1 cellular context compared by ENCODE assay signal in the genomic region with DNA sequence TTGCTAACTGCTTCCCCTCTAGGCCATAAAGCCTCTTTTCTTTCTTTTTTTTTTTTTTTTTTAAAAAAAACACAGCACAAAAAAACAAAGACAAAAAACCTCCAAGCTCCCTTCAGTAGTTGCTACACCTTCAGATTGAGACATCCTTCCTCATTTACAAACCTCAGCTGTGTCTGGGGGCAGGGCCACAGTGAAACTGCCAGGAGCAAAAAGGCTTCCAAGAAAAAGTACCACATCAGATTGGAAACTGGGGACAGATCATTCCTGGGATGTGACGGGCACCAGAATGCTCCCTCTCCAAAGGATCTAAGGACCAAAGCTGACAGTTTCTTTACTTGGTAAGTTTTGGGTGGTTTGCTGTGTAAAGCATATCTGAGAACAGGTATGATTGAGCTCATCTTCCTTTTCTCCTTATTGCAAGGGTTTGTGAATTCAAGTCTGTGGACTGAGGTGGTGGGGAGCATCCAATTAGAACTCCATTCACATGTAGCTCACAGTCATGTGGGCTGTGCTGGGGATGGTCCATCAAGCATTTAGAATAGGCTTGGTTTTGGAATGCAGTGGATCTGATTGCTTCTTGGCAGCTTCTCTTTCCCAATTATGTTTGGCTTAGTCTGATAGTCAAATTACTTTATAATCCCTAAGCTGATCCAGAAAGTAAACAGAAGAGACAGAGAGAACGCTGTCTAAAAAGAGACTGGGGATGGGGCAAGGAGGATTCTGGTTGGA.
TF ChIP-seq lines count a peak whose summit lies in the region.

No MANE protein-coding gene starts in this region.

TF ChIP-seq in WTC11, 78 proteins besides CTCF, POLR2A, EP300 and RAD21 (continued from another document):
- TF ChIP-seq, protein P1, sequence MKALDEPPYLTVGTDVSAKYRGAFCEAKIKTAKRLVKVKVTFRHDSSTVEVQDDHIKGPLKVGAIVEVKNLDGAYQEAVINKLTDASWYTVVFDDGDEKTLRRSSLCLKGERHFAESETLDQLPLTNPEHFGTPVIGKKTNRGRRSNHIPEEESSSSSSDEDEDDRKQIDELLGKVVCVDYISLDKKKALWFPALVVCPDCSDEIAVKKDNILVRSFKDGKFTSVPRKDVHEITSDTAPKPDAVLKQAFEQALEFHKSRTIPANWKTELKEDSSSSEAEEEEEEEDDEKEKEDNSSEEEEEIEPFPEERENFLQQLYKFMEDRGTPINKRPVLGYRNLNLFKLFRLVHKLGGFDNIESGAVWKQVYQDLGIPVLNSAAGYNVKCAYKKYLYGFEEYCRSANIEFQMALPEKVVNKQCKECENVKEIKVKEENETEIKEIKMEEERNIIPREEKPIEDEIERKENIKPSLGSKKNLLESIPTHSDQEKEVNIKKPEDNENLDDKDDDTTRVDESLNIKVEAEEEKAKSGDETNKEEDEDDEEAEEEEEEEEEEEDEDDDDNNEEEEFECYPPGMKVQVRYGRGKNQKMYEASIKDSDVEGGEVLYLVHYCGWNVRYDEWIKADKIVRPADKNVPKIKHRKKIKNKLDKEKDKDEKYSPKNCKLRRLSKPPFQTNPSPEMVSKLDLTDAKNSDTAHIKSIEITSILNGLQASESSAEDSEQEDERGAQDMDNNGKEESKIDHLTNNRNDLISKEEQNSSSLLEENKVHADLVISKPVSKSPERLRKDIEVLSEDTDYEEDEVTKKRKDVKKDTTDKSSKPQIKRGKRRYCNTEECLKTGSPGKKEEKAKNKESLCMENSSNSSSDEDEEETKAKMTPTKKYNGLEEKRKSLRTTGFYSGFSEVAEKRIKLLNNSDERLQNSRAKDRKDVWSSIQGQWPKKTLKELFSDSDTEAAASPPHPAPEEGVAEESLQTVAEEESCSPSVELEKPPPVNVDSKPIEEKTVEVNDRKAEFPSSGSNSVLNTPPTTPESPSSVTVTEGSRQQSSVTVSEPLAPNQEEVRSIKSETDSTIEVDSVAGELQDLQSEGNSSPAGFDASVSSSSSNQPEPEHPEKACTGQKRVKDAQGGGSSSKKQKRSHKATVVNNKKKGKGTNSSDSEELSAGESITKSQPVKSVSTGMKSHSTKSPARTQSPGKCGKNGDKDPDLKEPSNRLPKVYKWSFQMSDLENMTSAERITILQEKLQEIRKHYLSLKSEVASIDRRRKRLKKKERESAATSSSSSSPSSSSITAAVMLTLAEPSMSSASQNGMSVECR (CRISPR knock-in tag; IDR thresholded peaks at IDR 0.05; ENCODE audit: borderline replicate concordance): no peak
- TF ChIP-seq, protein P2, sequence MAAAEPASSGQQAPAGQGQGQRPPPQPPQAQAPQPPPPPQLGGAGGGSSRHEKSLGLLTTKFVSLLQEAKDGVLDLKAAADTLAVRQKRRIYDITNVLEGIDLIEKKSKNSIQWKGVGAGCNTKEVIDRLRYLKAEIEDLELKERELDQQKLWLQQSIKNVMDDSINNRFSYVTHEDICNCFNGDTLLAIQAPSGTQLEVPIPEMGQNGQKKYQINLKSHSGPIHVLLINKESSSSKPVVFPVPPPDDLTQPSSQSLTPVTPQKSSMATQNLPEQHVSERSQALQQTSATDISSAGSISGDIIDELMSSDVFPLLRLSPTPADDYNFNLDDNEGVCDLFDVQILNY (CRISPR knock-in tag; IDR thresholded peaks at IDR 0.05): no peak
- TF ChIP-seq, protein P3, sequence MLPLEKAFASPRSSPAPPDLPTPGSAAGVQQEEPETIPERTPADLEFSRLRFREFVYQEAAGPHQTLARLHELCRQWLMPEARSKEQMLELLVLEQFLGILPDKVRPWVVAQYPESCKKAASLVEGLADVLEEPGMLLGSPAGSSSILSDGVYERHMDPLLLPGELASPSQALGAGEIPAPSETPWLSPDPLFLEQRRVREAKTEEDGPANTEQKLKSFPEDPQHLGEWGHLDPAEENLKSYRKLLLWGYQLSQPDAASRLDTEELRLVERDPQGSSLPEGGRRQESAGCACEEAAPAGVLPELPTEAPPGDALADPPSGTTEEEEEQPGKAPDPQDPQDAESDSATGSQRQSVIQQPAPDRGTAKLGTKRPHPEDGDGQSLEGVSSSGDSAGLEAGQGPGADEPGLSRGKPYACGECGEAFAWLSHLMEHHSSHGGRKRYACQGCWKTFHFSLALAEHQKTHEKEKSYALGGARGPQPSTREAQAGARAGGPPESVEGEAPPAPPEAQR (CRISPR knock-in tag; IDR thresholded peaks at IDR 0.05): no peak
- TF ChIP-seq ESRRA (CRISPR knock-in tag; IDR thresholded peaks at IDR 0.05; ENCODE audit: borderline replicate concordance) (no peak), CREM (CRISPR knock-in tag; IDR thresholded peaks at IDR 0.05) (no peak), TCF7 (CRISPR knock-in tag; IDR thresholded peaks at IDR 0.05; ENCODE audit: low read depth) (no peak), ZNF121 (CRISPR knock-in tag; IDR thresholded peaks at IDR 0.05) (no peak), ZNF219 (CRISPR knock-in tag; IDR thresholded peaks at IDR 0.05; ENCODE audit: borderline replicate concordance) (no peak), SOX15 (CRISPR knock-in tag; IDR thresholded peaks at IDR 0.05) (no peak), GRHL2 (CRISPR knock-in tag; IDR thresholded peaks at IDR 0.05; ENCODE audit: insufficient replicate concordance, severe bottlenecking) (no peak)
- TF ChIP-seq, protein P4, sequence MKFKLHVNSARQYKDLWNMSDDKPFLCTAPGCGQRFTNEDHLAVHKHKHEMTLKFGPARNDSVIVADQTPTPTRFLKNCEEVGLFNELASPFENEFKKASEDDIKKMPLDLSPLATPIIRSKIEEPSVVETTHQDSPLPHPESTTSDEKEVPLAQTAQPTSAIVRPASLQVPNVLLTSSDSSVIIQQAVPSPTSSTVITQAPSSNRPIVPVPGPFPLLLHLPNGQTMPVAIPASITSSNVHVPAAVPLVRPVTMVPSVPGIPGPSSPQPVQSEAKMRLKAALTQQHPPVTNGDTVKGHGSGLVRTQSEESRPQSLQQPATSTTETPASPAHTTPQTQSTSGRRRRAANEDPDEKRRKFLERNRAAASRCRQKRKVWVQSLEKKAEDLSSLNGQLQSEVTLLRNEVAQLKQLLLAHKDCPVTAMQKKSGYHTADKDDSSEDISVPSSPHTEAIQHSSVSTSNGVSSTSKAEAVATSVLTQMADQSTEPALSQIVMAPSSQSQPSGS (CRISPR knock-in tag; IDR thresholded peaks at IDR 0.05; ENCODE audit: borderline replicate concordance, low read depth): no peak
TF ChIP-seq in WTC11: peak in this region for 0.
